ENCODE assay signal across 8 cellular contexts in genomic region chr7:44678468-44679179, GRCh38.
A peak's percentile ranks its signal among the peaks of the same experiment; 100 is the strongest.
DNase-seq lines count a peak whose midpoint lies in the region; ATAC-seq and TF ChIP-seq lines count a peak whose summit lies in the region.

No MANE protein-coding gene starts in this region.

- DNase-seq in CD1c-positive myeloid dendritic cell (ENCODE audit: extremely low spot score) (peak; percentile 11), NB4 (ENCODE audit: low read depth) (peak; percentile 66), epithelial cell of prostate (ENCODE audit: low read depth, low spot score) (no peak), neural crest cell (ENCODE audit: low read depth, low spot score) (no peak), NAMALWA (ENCODE audit: low spot score) (no peak), NCI-H1092 treated with DMSO at 0.1 percent for 48 hours (lab: John Stamatoyannopoulos, UW) (no peak)
- no peak for DNase-seq in stimulated activated CD8-positive, alpha-beta memory T cell treated with anti-CD3 and anti-CD28 coated beads, Interleukin-4, amount 100 ng/mL, for 48 hours

- H3K9me3 Mint-ChIP-seq in neural crest cell, result no peaks in the 10 kb centered on the region

- H3K36me3 Mint-ChIP-seq in neural crest cell (ENCODE audit: low read depth), result peaks cover 14% of the 10 kb centered on the region

- no peak overlapping the region for H3K4me3 Mint-ChIP-seq in neural crest cell

- H3K27ac Mint-ChIP-seq in neural crest cell (ENCODE audit: unreplicated experiment), result peak overlapping the region; percentile 46

- H3K27ac ChIP-seq in epithelial cell of prostate, result peak overlapping the region; percentile 54

- TF ChIP-seq CTCF in NB4 (IDR thresholded peaks at IDR 0.05; ENCODE audit: low read depth, low read length) (no peak), neural crest cell (conservative IDR thresholded peaks at IDR 0.05) (no peak)

- no peak overlapping the region for H3K4me3 ChIP-seq in NB4 (ENCODE audit: low read depth, low read length)

- no peaks in the 10 kb centered on the region for H3K27me3 Mint-ChIP-seq in neural crest cell (ENCODE audit: low read depth)

- ATAC-seq in GM21515 (IDR thresholded peaks at IDR 0.05; ENCODE audit: unreplicated experiment), result no peak

- no peak for TF ChIP-seq POLR2A in NB4 (IDR thresholded peaks at IDR 0.05; ENCODE audit: extremely low read depth, insufficient read length)

- no peaks in the 10 kb centered on the region for H3K4me1 Mint-ChIP-seq in neural crest cell

Comparison
In these comparisons a context has a peak if more than half of its experiments do, and no peak if none do; other contexts are left out.
1. DNase-seq: peak in CD1c-positive myeloid dendritic cell (single experiment) and NB4 (single experiment); none in epithelial cell of prostate (single experiment), neural crest cell (single experiment), stimulated activated CD8-positive, alpha-beta memory T cell treated with anti-CD3 and anti-CD28 coated beads, Interleukin-4, amount 100 ng/mL, for 48 hours (single experiment), NAMALWA (single experiment) and NCI-H1092 treated with DMSO at 0.1 percent for 48 hours (single experiment).